In genomic region chr20:22815206-22815551, GRCh38 we compare ENCODE assay signal across 2 cellular contexts.
TF ChIP-seq lines count a peak whose summit lies in the region.

No MANE protein-coding gene starts in this region.

TF ChIP-seq in GM23338, 12 proteins besides CTCF, POLR2A, EP300 and RAD21:
- no peak for TF ChIP-seq NANOG (IDR thresholded peaks at IDR 0.05; ENCODE audit: borderline replicate concordance)
- no peak for TF ChIP-seq ZNF114 (CRISPR knock-in tag; IDR thresholded peaks at IDR 0.05)
- TF ChIP-seq CREB1 (CRISPR knock-in tag; IDR thresholded peaks at IDR 0.05; ENCODE audit: low read depth), result no peak
- TF ChIP-seq JUNB (IDR thresholded peaks at IDR 0.05; ENCODE audit: unreplicated experiment), result no peak
- no peak for TF ChIP-seq REST (IDR thresholded peaks at IDR 0.05; ENCODE audit: unreplicated experiment)
- TF ChIP-seq STAT1 (IDR thresholded peaks at IDR 0.05; ENCODE audit: unreplicated experiment), result no peak
- TF ChIP-seq ETS1 (IDR thresholded peaks at IDR 0.05), result no peak
- TF ChIP-seq ZNF331 (CRISPR knock-in tag; IDR thresholded peaks at IDR 0.05; ENCODE audit: low read depth), result no peak
- TF ChIP-seq ZNF462 (CRISPR knock-in tag; IDR thresholded peaks at IDR 0.05), result no peak
- no peak for TF ChIP-seq POLR2AphosphoS5 (IDR thresholded peaks at IDR 0.05; ENCODE audit: low read depth)
- no peak for TF ChIP-seq EZH2phosphoT487 (IDR thresholded peaks at IDR 0.05; ENCODE audit: unreplicated experiment)
- TF ChIP-seq EZH2 (IDR thresholded peaks at IDR 0.05; ENCODE audit: low read depth, unreplicated experiment), result no peak

TF ChIP-seq in WTC11, 78 proteins besides CTCF, POLR2A, EP300 and RAD21:
- no peak for TF ChIP-seq MXD4 (CRISPR knock-in tag; IDR thresholded peaks at IDR 0.05; ENCODE audit: borderline replicate concordance)
- TF ChIP-seq ZNF281 (CRISPR knock-in tag; IDR thresholded peaks at IDR 0.05), result no peak
- TF ChIP-seq KAT7 (CRISPR knock-in tag; IDR thresholded peaks at IDR 0.05; ENCODE audit: borderline replicate concordance), result no peak
- no peak for TF ChIP-seq AFF4 (CRISPR knock-in tag; IDR thresholded peaks at IDR 0.05; ENCODE audit: borderline replicate concordance)
- TF ChIP-seq RORB (CRISPR knock-in tag; IDR thresholded peaks at IDR 0.05), result no peak
- no peak for TF ChIP-seq HMGXB4 (CRISPR knock-in tag; IDR thresholded peaks at IDR 0.05)
- no peak for TF ChIP-seq ERG (CRISPR knock-in tag; IDR thresholded peaks at IDR 0.05)
